In genomic region chr5:108238936-108239887, GRCh38 we compare ENCODE assay signal across 20 cellular contexts.
A peak's percentile ranks its signal among the peaks of the same experiment; 100 is the strongest.
DNase-seq lines count a peak whose midpoint lies in the region; ATAC-seq, FAIRE-seq and TF ChIP-seq lines count a peak whose summit lies in the region.
"Had no signal": no experiment of that assay in that cellular context is flagged by ENCODE, and none has a peak within 500 bp of the region (broad histone marks: within the 10 kb centered on the region; RNA-seq: fewer than 3 reads in every experiment).

No MANE protein-coding gene starts in this region.

- no peaks in the 10 kb centered on the region for H3K27me3 ChIP-seq in right lobe of liver
- H3K27me3 ChIP-seq: BLaER1 treated with 17β-estradiol and CSF1 and Interleukin-3, amounts not matched to agents 10 nM and 100 nM; suprapubic skin had no signal

- WGBS in right lobe of liver (ENCODE audit: insufficient coverage, low coverage, low lambda C conversion rate, missing lambda C conversion rate), result 85% methylated on average over 8 of the region's 10 CpGs

- no peak for TF ChIP-seq POLR2A in right lobe of liver (IDR thresholded peaks at IDR 0.05)

- in situ Hi-C loops in astrocyte of the spinal cord (cut with HindIII; ENCODE audit: low sequenced_read_pairs), result no loop called here

- H3K9me3 ChIP-seq in kidney (ENCODE audit: control insufficient read depth in 1 of 2, low read length in 2 of 2) (no peaks in the 10 kb centered on the region), right lobe of liver (no peaks in the 10 kb centered on the region)
- H3K9me3 ChIP-seq: BLaER1 treated with 17β-estradiol and CSF1 and Interleukin-3, amounts not matched to agents 10 nM and 100 nM; lower lobe of right lung; suprapubic skin had no signal

- no peak overlapping the region for H3K9ac ChIP-seq in kidney (ENCODE audit: low read length in 2 of 2)
- H3K9ac ChIP-seq: BLaER1 treated with 17β-estradiol and CSF1 and Interleukin-3, amounts not matched to agents 10 nM and 100 nM; KMS-11 had no signal

- intact Hi-C loops in kidney (cut with DNase I), result no loop called here
- intact Hi-C loops in right lobe of liver (cut with DNase I), result no loop called here

- no peak for ATAC-seq in right lobe of liver
- ATAC-seq in GM18870 (IDR thresholded peaks at IDR 0.05; ENCODE audit: unreplicated experiment), result no peak
- ATAC-seq in GM18873 (IDR thresholded peaks at IDR 0.05; ENCODE audit: low FRiP score, unreplicated experiment), result no peak
- ATAC-seq: lower lobe of right lung had no signal

- no peak for TF ChIP-seq CTCF in astrocyte of the spinal cord (IDR thresholded peaks at IDR 0.05; ENCODE audit: low read depth, low read length)
- TF ChIP-seq CTCF in kidney (IDR thresholded peaks at IDR 0.05; ENCODE audit: borderline replicate concordance, extremely low read depth, insufficient read depth), result no peak
- no peak for TF ChIP-seq CTCF in right lobe of liver (IDR thresholded peaks at IDR 0.05)

- H3K4me1 ChIP-seq in kidney (ENCODE audit: control insufficient read depth in 1 of 2, insufficient read depth in 1 of 2, low read depth in 1 of 2, low read length in 2 of 2) (no peaks in the 10 kb centered on the region), right lobe of liver (no peaks in the 10 kb centered on the region)
- H3K4me1 ChIP-seq: BLaER1 treated with 17β-estradiol and CSF1 and Interleukin-3, amounts not matched to agents 10 nM and 100 nM; lower lobe of right lung; suprapubic skin had no signal

- DNase-seq in NCI-H345 (lab: John Stamatoyannopoulos, UW) (peak; percentile 21), NCI-H345 treated with DMSO at 0.1 percent for 48 hours (lab: John Stamatoyannopoulos, UW; ENCODE audit: unreplicated experiment) (no peak), NCI-H146 treated with DMSO at 0.1 percent for 48 hours (lab: John Stamatoyannopoulos, UW; ENCODE audit: unreplicated experiment) (peak; percentile 13), astrocyte of the spinal cord (ENCODE audit: low read depth, low spot score) (peak; percentile 19), kidney (peak; percentile 54), right lobe of liver (no peak)
- DNase-seq: activated CD4-positive, alpha-beta T cell treated with anti-CD3 and anti-CD28 coated beads, Interleukin-2, amount 50 U/mL, for 1 hour; activated CD8-positive, alpha-beta memory T cell treated with anti-CD3 and anti-CD28 coated beads, Interleukin-2, amount 50 U/mL, for 48 hours; activated effector memory CD4-positive, alpha-beta T cell treated with Interleukin-2 at 50 U/mL for 16 hours; glutamatergic neuron; HFFc6; lower lobe of right lung; NCI-H1092; Right ventricle myocardium superior had no signal

- no peak for FAIRE-seq in kidney (lab: Jason Lieb, UNC)
- FAIRE-seq: D721Med had no signal

- H3K36me3 ChIP-seq in kidney (ENCODE audit: control insufficient read depth in 1 of 2, insufficient read depth in 2 of 2, low read length in 2 of 2) (no peaks in the 10 kb centered on the region), right lobe of liver (no peaks in the 10 kb centered on the region)
- H3K36me3 ChIP-seq: lower lobe of right lung, suprapubic skin had no signal

- H3K4me3 ChIP-seq in astrocyte of the spinal cord (ENCODE audit: low read depth, low read length) (no peak overlapping the region), kidney (ENCODE audit: low read length in 2 of 2) (no peak overlapping the region), right lobe of liver (no peak overlapping the region)
- H3K4me3 ChIP-seq: BLaER1 treated with 17β-estradiol and CSF1 and Interleukin-3, amounts not matched to agents 10 nM and 100 nM; lower lobe of right lung; suprapubic skin had no signal

- H3K27ac ChIP-seq in kidney (ENCODE audit: low read depth in 2 of 2, low read length in 2 of 2), result no peak overlapping the region
- H3K27ac ChIP-seq in right lobe of liver, result no peak overlapping the region
- H3K27ac ChIP-seq: BLaER1 treated with 17β-estradiol and CSF1 and Interleukin-3, amounts not matched to agents 10 nM and 100 nM; KMS-11; lower lobe of right lung; suprapubic skin had no signal

Comparison
In these comparisons a context has a peak if more than half of its experiments do, and no peak if none do; other contexts are left out.
1. DNase-seq: peak in NCI-H345 (single experiment), NCI-H146 treated with DMSO at 0.1 percent for 48 hours (single experiment), astrocyte of the spinal cord (single experiment) and kidney (single experiment); none in NCI-H345 treated with DMSO at 0.1 percent for 48 hours (single experiment) and right lobe of liver (0 of 3).